In the genomic region with DNA sequence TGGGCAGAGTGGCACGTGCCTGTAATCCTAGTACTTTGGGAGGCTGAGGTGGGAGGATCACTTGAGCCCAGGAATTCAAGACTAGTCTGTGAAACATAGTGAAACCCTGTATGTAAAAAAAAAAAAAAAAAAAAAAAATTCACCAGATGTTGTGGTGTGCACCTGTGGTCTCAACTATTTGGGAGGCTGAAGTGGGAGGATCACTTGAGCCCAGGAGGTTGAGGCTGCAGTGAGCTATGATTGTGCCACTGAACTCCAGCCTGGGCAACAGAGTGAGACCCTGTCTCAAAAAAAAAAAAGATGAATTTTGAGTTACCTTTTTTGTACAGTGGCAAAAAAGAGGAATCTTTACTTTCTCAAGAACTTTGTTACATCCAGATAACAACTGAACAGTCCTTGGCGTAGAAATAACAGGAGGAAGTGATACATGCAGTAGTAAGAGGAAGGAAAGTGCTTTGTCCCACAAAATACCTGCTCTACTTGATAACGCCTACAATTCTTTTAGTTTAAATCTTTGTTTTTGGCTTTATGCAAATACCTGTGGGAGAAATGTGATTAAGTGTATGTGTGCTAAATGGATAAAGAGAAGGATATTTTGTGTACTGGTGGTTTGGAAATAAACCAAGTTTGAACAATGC, we compare ENCODE assay signal across 2 cellular contexts.
A peak's percentile ranks its signal among the peaks of the same experiment; 100 is the strongest.
TF ChIP-seq lines count a peak whose summit lies in the region.

No MANE protein-coding gene starts in this region.

TF ChIP-seq in HEK293, 187 proteins besides CTCF, POLR2A, EP300 and RAD21:
- TF ChIP-seq ZNF121 (tag by site-specific recombination; IDR thresholded peaks at IDR 0.05): peak; percentile 47; the same call in 1 of the 2 replicates
- TF ChIP-seq ZNF704 (tag by site-specific recombination; IDR thresholded peaks at IDR 0.05): no peak
- peak; percentile 68; the same call in 1 of the 2 replicates for TF ChIP-seq ZNF362 (tag by site-specific recombination; IDR thresholded peaks at IDR 0.05)

TF ChIP-seq in HepG2, 621 proteins besides CTCF, POLR2A, EP300 and RAD21:
- TF ChIP-seq, protein P1, sequence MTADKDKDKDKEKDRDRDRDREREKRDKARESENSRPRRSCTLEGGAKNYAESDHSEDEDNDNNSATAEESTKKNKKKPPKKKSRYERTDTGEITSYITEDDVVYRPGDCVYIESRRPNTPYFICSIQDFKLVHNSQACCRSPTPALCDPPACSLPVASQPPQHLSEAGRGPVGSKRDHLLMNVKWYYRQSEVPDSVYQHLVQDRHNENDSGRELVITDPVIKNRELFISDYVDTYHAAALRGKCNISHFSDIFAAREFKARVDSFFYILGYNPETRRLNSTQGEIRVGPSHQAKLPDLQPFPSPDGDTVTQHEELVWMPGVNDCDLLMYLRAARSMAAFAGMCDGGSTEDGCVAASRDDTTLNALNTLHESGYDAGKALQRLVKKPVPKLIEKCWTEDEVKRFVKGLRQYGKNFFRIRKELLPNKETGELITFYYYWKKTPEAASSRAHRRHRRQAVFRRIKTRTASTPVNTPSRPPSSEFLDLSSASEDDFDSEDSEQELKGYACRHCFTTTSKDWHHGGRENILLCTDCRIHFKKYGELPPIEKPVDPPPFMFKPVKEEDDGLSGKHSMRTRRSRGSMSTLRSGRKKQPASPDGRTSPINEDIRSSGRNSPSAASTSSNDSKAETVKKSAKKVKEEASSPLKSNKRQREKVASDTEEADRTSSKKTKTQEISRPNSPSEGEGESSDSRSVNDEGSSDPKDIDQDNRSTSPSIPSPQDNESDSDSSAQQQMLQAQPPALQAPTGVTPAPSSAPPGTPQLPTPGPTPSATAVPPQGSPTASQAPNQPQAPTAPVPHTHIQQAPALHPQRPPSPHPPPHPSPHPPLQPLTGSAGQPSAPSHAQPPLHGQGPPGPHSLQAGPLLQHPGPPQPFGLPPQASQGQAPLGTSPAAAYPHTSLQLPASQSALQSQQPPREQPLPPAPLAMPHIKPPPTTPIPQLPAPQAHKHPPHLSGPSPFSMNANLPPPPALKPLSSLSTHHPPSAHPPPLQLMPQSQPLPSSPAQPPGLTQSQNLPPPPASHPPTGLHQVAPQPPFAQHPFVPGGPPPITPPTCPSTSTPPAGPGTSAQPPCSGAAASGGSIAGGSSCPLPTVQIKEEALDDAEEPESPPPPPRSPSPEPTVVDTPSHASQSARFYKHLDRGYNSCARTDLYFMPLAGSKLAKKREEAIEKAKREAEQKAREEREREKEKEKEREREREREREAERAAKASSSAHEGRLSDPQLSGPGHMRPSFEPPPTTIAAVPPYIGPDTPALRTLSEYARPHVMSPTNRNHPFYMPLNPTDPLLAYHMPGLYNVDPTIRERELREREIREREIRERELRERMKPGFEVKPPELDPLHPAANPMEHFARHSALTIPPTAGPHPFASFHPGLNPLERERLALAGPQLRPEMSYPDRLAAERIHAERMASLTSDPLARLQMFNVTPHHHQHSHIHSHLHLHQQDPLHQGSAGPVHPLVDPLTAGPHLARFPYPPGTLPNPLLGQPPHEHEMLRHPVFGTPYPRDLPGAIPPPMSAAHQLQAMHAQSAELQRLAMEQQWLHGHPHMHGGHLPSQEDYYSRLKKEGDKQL (CRISPR knock-in tag; IDR thresholded peaks at IDR 0.05; ENCODE audit: low read depth): no peak
- TF ChIP-seq ZNF446 (CRISPR knock-in tag; IDR thresholded peaks at IDR 0.05) (no peak), CENPT (CRISPR knock-in tag; IDR thresholded peaks at IDR 0.05; ENCODE audit: low read depth) (no peak), HOXA7 (CRISPR knock-in tag; IDR thresholded peaks at IDR 0.05) (no peak), ZNF691 (CRISPR knock-in tag; IDR thresholded peaks at IDR 0.05; ENCODE audit: borderline replicate concordance, low read depth) (no peak), MXI1 (IDR thresholded peaks at IDR 0.05; ENCODE audit: borderline replicate concordance, low read depth, low read length) (no peak), KDM5B (CRISPR knock-in tag; IDR thresholded peaks at IDR 0.05; ENCODE audit: borderline replicate concordance) (no peak)
- TF ChIP-seq, protein P2, sequence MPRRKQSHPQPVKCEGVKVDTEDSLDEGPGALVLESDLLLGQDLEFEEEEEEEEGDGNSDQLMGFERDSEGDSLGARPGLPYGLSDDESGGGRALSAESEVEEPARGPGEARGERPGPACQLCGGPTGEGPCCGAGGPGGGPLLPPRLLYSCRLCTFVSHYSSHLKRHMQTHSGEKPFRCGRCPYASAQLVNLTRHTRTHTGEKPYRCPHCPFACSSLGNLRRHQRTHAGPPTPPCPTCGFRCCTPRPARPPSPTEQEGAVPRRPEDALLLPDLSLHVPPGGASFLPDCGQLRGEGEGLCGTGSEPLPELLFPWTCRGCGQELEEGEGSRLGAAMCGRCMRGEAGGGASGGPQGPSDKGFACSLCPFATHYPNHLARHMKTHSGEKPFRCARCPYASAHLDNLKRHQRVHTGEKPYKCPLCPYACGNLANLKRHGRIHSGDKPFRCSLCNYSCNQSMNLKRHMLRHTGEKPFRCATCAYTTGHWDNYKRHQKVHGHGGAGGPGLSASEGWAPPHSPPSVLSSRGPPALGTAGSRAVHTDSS (CRISPR knock-in tag; conservative IDR thresholded peaks at IDR 0.05): no peak
- TF ChIP-seq, protein P3, sequence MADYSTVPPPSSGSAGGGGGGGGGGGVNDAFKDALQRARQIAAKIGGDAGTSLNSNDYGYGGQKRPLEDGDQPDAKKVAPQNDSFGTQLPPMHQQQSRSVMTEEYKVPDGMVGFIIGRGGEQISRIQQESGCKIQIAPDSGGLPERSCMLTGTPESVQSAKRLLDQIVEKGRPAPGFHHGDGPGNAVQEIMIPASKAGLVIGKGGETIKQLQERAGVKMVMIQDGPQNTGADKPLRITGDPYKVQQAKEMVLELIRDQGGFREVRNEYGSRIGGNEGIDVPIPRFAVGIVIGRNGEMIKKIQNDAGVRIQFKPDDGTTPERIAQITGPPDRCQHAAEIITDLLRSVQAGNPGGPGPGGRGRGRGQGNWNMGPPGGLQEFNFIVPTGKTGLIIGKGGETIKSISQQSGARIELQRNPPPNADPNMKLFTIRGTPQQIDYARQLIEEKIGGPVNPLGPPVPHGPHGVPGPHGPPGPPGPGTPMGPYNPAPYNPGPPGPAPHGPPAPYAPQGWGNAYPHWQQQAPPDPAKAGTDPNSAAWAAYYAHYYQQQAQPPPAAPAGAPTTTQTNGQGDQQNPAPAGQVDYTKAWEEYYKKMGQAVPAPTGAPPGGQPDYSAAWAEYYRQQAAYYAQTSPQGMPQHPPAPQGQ (CRISPR knock-in tag; IDR thresholded peaks at IDR 0.05; ENCODE audit: borderline replicate concordance): no peak
- TF ChIP-seq, protein P4, sequence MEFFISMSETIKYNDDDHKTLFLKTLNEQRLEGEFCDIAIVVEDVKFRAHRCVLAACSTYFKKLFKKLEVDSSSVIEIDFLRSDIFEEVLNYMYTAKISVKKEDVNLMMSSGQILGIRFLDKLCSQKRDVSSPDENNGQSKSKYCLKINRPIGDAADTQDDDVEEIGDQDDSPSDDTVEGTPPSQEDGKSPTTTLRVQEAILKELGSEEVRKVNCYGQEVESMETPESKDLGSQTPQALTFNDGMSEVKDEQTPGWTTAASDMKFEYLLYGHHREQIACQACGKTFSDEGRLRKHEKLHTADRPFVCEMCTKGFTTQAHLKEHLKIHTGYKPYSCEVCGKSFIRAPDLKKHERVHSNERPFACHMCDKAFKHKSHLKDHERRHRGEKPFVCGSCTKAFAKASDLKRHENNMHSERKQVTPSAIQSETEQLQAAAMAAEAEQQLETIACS (CRISPR knock-in tag; IDR thresholded peaks at IDR 0.05): no peak
